Comparison of ENCODE assay signal across 1 cellular context in the genomic region with DNA sequence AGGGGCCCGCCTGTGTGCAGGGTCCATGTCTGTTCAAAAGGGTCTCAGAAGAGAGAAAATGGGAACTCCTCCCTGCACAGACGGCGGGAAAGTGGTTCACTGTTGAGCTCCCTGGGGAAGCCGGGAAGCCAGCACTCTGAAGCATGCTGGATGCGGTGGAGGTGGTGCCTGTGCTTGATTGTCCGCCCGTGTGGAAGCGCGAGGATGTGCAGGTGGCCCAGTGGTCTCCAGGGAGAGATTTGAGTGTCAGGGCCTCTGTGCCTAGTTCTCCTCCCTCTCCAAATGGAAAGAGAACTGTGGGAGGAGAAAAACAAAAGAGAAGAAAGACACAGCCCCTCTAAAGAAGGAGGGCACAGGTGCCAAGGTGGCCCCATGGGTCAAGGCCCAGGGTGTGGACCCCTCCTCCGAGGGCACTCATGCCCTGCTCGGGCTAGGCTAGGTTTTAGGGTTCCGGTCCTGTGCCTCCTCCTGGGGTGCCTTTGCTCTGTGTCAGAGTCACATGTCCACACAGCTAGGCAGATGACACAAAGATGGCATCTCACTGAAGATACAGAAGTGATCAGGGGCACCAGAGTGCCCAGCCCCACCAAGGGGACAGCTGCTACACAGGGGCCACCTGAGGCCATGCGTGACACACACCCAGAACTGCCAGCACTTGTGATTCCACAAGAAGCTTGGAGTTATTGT.
TF ChIP-seq lines count a peak whose summit lies in the region.

No MANE protein-coding gene starts in this region.

TF ChIP-seq in GM23338, 12 proteins besides CTCF, POLR2A, EP300 and RAD21 (continued from another document):
- no peak for TF ChIP-seq REST (IDR thresholded peaks at IDR 0.05; ENCODE audit: unreplicated experiment)
- no peak for TF ChIP-seq POLR2AphosphoS5 (IDR thresholded peaks at IDR 0.05; ENCODE audit: low read depth)
- no peak for TF ChIP-seq NANOG (IDR thresholded peaks at IDR 0.05; ENCODE audit: borderline replicate concordance)
- TF ChIP-seq STAT1 (IDR thresholded peaks at IDR 0.05; ENCODE audit: unreplicated experiment): no peak
- TF ChIP-seq, protein P1, sequence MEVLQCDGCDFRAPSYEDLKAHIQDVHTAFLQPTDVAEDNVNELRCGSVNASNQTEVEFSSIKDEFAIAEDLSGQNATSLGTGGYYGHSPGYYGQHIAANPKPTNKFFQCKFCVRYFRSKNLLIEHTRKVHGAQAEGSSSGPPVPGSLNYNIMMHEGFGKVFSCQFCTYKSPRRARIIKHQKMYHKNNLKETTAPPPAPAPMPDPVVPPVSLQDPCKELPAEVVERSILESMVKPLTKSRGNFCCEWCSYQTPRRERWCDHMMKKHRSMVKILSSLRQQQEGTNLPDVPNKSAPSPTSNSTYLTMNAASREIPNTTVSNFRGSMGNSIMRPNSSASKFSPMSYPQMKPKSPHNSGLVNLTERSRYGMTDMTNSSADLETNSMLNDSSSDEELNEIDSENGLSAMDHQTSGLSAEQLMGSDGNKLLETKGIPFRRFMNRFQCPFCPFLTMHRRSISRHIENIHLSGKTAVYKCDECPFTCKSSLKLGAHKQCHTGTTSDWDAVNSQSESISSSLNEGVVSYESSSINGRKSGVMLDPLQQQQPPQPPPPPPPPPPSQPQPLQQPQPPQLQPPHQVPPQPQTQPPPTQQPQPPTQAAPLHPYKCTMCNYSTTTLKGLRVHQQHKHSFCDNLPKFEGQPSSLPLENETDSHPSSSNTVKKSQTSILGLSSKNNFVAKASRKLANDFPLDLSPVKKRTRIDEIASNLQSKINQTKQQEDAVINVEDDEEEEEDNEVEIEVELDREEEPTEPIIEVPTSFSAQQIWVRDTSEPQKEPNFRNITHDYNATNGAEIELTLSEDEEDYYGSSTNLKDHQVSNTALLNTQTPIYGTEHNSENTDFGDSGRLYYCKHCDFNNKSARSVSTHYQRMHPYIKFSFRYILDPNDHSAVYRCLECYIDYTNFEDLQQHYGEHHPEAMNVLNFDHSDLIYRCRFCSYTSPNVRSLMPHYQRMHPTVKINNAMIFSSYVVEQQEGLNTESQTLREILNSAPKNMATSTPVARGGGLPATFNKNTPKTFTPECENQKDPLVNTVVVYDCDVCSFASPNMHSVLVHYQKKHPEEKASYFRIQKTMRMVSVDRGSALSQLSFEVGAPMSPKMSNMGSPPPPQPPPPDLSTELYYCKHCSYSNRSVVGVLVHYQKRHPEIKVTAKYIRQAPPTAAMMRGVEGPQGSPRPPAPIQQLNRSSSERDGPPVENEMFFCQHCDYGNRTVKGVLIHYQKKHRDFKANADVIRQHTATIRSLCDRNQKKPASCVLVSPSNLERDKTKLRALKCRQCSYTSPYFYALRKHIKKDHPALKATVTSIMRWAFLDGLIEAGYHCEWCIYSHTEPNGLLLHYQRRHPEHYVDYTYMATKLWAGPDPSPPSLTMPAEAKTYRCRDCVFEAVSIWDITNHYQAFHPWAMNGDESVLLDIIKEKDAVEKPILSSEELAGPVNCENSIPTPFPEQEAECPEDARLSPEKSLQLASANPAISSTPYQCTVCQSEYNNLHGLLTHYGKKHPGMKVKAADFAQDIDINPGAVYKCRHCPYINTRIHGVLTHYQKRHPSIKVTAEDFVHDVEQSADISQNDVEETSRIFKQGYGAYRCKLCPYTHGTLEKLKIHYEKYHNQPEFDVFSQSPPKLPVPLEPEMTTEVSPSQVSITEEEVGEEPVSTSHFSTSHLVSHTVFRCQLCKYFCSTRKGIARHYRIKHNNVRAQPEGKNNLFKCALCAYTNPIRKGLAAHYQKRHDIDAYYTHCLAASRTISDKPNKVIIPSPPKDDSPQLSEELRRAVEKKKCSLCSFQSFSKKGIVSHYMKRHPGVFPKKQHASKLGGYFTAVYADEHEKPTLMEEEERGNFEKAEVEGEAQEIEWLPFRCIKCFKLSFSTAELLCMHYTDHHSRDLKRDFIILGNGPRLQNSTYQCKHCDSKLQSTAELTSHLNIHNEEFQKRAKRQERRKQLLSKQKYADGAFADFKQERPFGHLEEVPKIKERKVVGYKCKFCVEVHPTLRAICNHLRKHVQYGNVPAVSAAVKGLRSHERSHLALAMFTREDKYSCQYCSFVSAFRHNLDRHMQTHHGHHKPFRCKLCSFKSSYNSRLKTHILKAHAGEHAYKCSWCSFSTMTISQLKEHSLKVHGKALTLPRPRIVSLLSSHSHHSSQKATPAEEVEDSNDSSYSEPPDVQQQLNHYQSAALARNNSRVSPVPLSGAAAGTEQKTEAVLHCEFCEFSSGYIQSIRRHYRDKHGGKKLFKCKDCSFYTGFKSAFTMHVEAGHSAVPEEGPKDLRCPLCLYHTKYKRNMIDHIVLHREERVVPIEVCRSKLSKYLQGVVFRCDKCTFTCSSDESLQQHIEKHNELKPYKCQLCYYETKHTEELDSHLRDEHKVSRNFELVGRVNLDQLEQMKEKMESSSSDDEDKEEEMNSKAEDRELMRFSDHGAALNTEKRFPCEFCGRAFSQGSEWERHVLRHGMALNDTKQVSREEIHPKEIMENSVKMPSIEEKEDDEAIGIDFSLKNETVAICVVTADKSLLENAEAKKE (CRISPR knock-in tag; IDR thresholded peaks at IDR 0.05): no peak
- no peak for TF ChIP-seq EZH2 (IDR thresholded peaks at IDR 0.05; ENCODE audit: low read depth, unreplicated experiment)
- TF ChIP-seq ZNF114 (CRISPR knock-in tag; IDR thresholded peaks at IDR 0.05): no peak
